In genomic region chr4:128311659-128312392, GRCh38 we compare ENCODE assay signal across 1 cellular context.
TF ChIP-seq lines count a peak whose summit lies in the region.

No MANE protein-coding gene starts in this region.

TF ChIP-seq in K562, 482 proteins besides CTCF, POLR2A, EP300 and RAD21 (continued from another document):
- TF ChIP-seq ZNF398 (CRISPR knock-in tag; IDR thresholded peaks at IDR 0.05) = no peak
- TF ChIP-seq MYBL2 (IDR thresholded peaks at IDR 0.05; ENCODE audit: low read depth) = no peak
- TF ChIP-seq MYBL2 (CRISPR knock-in tag; IDR thresholded peaks at IDR 0.05; ENCODE audit: borderline replicate concordance) = no peak
- no peak for TF ChIP-seq ZNF639 (CRISPR knock-in tag; conservative IDR thresholded peaks at IDR 0.05 in 1 of 2, IDR thresholded peaks at IDR 0.05 in 1 of 2)
- TF ChIP-seq TOE1 (IDR thresholded peaks at IDR 0.05; ENCODE audit: borderline replicate concordance) = no peak
- TF ChIP-seq TOE1 (CRISPR knock-in tag; IDR thresholded peaks at IDR 0.05; ENCODE audit: borderline replicate concordance, low read depth) = no peak
- no peak for TF ChIP-seq EP400 (IDR thresholded peaks at IDR 0.05)
- TF ChIP-seq KDM1A (IDR thresholded peaks at IDR 0.05) = no peak
- no peak for TF ChIP-seq ZNF512 (tag; IDR thresholded peaks at IDR 0.05)
- no peak for TF ChIP-seq RBM39 (optimal IDR thresholded peaks at IDR 0.05; ENCODE audit: low read depth, low read length)
- no peak for TF ChIP-seq ZNF449 (CRISPR knock-in tag; IDR thresholded peaks at IDR 0.05)
- no peak for TF ChIP-seq ZEB2 (IDR thresholded peaks at IDR 0.05)
- no peak for TF ChIP-seq ZNF277 (CRISPR knock-in tag; IDR thresholded peaks at IDR 0.05; ENCODE audit: borderline replicate concordance)
- no peak for TF ChIP-seq PHF20 (IDR thresholded peaks at IDR 0.05; ENCODE audit: partially characterized antibody)
- TF ChIP-seq ZNF75A (CRISPR knock-in tag; IDR thresholded peaks at IDR 0.05) = no peak
- no peak for TF ChIP-seq KDM4B (IDR thresholded peaks at IDR 0.05; ENCODE audit: borderline replicate concordance in 2 of 2, low read depth in 1 of 2)
